Comparison of ENCODE assay signal across 24 cellular contexts in the genomic region with DNA sequence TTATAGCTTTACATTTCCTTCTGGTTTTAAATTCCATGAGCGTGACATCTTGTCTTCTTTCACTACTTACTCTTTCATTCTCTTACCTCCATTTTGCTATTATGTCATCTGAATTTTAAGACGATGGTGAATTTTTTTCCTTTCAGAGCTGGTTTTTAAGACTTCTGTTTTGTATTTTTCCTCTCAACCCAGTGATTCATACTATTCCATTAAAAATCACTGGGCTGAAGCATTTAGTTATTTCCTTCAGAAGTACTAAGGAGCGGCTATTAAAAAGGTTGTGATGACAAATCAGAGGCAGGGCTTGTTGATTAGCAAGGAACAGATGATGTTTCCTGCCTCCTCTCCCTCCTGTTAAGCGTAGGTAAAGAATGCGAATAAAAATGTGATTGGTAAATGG. TPM values are rescaled to one million over a fixed set of nuclear protein-coding genes. Genes with fewer than 3 reads are reported as not detected.
DNase-seq lines count a peak whose midpoint lies in the region; ATAC-seq and TF ChIP-seq lines count a peak whose summit lies in the region.
"Had no signal": no experiment of that assay in that cellular context is flagged by ENCODE, and none has a peak within 500 bp of the region (broad histone marks: within the 10 kb centered on the region; RNA-seq: fewer than 3 reads in every experiment).

No MANE protein-coding gene starts in this region.

- H3K4me3 ChIP-seq in A673 (ENCODE audit: low read depth, low read length, poor library complexity, severe bottlenecking) (no peak overlapping the region), astrocyte of the spinal cord (ENCODE audit: low read depth, low read length) (no peak overlapping the region), right atrium auricular region (no peak overlapping the region)
- H3K4me3 ChIP-seq: ascending aorta, coronary artery, prostate gland, tibial nerve had no signal

- H3K27me3 ChIP-seq in A673 (replicated peaks; ENCODE audit: insufficient read depth, low read depth, low read length, poor library complexity) = no peaks in the 10 kb centered on the region
- no peaks in the 10 kb centered on the region for H3K27me3 ChIP-seq in right atrium auricular region
- H3K27me3 ChIP-seq: ascending aorta, tibial nerve had no signal

- TF ChIP-seq CTCF in A673 (conservative IDR thresholded peaks at IDR 0.05; ENCODE audit: low read depth, low read length) = no peak
- no peak for TF ChIP-seq CTCF in astrocyte of the spinal cord (IDR thresholded peaks at IDR 0.05; ENCODE audit: low read depth, low read length)
- no peak for TF ChIP-seq CTCF in right atrium auricular region (IDR thresholded peaks at IDR 0.05)

- H3K36me3 ChIP-seq in A673 (ENCODE audit: insufficient read depth, low read length, poor library complexity, severe bottlenecking) (no peaks in the 10 kb centered on the region), right atrium auricular region (no peaks in the 10 kb centered on the region)
- H3K36me3 ChIP-seq: ascending aorta, prostate gland, tibial nerve had no signal

- intact Hi-C loops in A673 (cut with micrococcal nuclease; ENCODE audit: unreplicated experiment) = no loop called here

- no peak overlapping the region for H3K27ac ChIP-seq in A673 (ENCODE audit: low read depth, low read length, poor library complexity, severe bottlenecking)
- H3K27ac ChIP-seq in right atrium auricular region = no peak overlapping the region
- H3K27ac ChIP-seq: ascending aorta, coronary artery, HL-60, prostate gland, tibial nerve had no signal

- in situ Hi-C loops in astrocyte of the spinal cord (cut with HindIII; ENCODE audit: low sequenced_read_pairs) = no loop called here

- POLR2A ChIA-PET in A673 (lab: Charles Lee; ENCODE audit: low non-redundant PET) = no interaction called here

- CTCF ChIA-PET in A673 (lab: Charles Lee) = no interaction called here

- ATAC-seq in HG02571 (IDR thresholded peaks at IDR 0.05; ENCODE audit: unreplicated experiment) = no peak
- ATAC-seq: activated CD8-positive, alpha-beta memory T cell treated with anti-CD3 and anti-CD28 coated beads, Interleukin-2, amount 10 ng/mL, durations not matched to agents 7 days and 5 days; natural killer cell had no signal

- H3K9me3 ChIP-seq in A673 (ENCODE audit: low read depth, low read length, poor library complexity, severe bottlenecking) (no peaks in the 10 kb centered on the region), right atrium auricular region (no peaks in the 10 kb centered on the region)
- H3K9me3 ChIP-seq: ascending aorta, prostate gland, tibial nerve had no signal

- no TSS peak for BruUV-seq in A673 (replicated peaks; lab: Mats Ljungman, UMichigan)

- DNase-seq in A673 (ENCODE audit: low spot score) = peak; percentile 10
- peak; percentile 46 for DNase-seq in HCEC 1CT
- peak; percentile 77 for DNase-seq in astrocyte of the spinal cord (ENCODE audit: low read depth, low spot score)
- peak; percentile 86 for DNase-seq in kidney glomerular epithelial cell (lab: John Stamatoyannopoulos, UW)
- no peak for DNase-seq in NCI-H1105 treated with DMSO at 0.1 percent for 48 hours (lab: John Stamatoyannopoulos, UW)
- DNase-seq in right atrium auricular region (ENCODE audit: low spot score) = no peak
- no peak for DNase-seq in stimulated activated CD4-positive, alpha-beta T cell treated with anti-CD3 and anti-CD28 coated beads, Interleukin-12 subunit alpha, Interleukin-12 subunit beta, amount 100 ng/mL, for 4 hours
- DNase-seq: 8988T; activated CD8-positive, alpha-beta memory T cell treated with anti-CD3 and anti-CD28 coated beads, Interleukin-2, amount 10 ng/mL, durations not matched to agents 7 days and 5 days; activated naive CD4-positive, alpha-beta T cell treated with Interleukin-2 at 50 U/mL for 16 hours; CD4-positive, alpha-beta memory T cell; mammary epithelial cell; natural killer cell; NCI-H526 treated with DMSO at 0.1 percent for 48 hours; stimulated activated naive CD4-positive, alpha-beta T cell treated with Interleukin-2 at 50 U/mL for 16 hours had no signal

- H3K4me1 ChIP-seq in A673 (ENCODE audit: insufficient read depth, low read length, poor library complexity, severe bottlenecking) (no peaks in the 10 kb centered on the region), right atrium auricular region (no peaks in the 10 kb centered on the region)
- H3K4me1 ChIP-seq: ascending aorta, prostate gland, tibial nerve had no signal

RNA-seq across cellular contexts. Expression of a gene that starts 16.5 kb away (rescaled TPM):
- total RNA-seq in A673 (2021) = not detected in 2 replicates
- not detected for total RNA-seq in right atrium auricular region
- total RNA-seq: activated CD8-positive, alpha-beta memory T cell treated with anti-CD3 and anti-CD28 coated beads, Interleukin-2, amount 10 ng/mL, durations not matched to agents 7 days and 5 days; ascending aorta; CD4-positive, alpha-beta memory T cell; glomerular endothelial cell; mammary epithelial cell; natural killer cell; OCI-LY7; prostate gland; SK-MEL-5; tibial nerve had no signal

Comparison
In these comparisons a context has a peak if more than half of its experiments do, and no peak if none do; other contexts are left out.
1. DNase-seq: peak in A673 (single experiment), HCEC 1CT (single experiment), astrocyte of the spinal cord (single experiment) and kidney glomerular epithelial cell (single experiment); none in NCI-H1105 treated with DMSO at 0.1 percent for 48 hours (single experiment), right atrium auricular region (single experiment) and stimulated activated CD4-positive, alpha-beta T cell treated with anti-CD3 and anti-CD28 coated beads, Interleukin-12 subunit alpha, Interleukin-12 subunit beta, amount 100 ng/mL, for 4 hours (single experiment).